Comparison of ENCODE assay signal across 24 cellular contexts in the genomic region with DNA sequence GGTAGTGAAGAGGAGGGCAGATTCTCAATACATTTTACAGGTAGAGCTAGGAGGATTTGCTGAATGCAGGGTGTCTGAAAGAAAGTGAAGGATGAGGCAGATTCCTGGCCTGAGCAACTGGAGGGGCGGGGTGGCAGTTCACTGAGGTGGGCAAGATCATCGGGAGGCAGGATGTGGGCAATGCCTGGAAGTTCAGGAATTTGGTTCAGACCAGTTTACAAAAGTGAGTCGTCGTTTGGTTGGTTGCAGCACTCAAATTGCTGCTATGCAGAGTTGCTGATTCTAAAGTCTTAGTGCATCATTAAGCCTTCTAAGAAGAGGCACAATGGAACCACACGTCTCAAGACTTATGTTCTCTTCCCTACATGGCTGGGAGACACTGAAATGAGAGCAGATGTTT.
DNase-seq lines count a peak whose midpoint lies in the region; ATAC-seq, FAIRE-seq and TF ChIP-seq lines count a peak whose summit lies in the region.
"Had no signal": no experiment of that assay in that cellular context is flagged by ENCODE, and none has a peak within 500 bp of the region (broad histone marks: within the 10 kb centered on the region; RNA-seq: fewer than 3 reads in every experiment).

No MANE protein-coding gene starts in this region.

- CTCF ChIA-PET in endothelial cell of umbilical vein (lab: Charles Lee): interaction anchor here (0.8 kb wide), 1 partner anchor 316 kb away, joined by 3 read pairs; no protein-coding TSS in a partner anchor

- ATAC-seq in HG03457 (IDR thresholded peaks at IDR 0.05; ENCODE audit: unreplicated experiment) (no peak), Right ventricle myocardium inferior (no peak), GM19463 (IDR thresholded peaks at IDR 0.05; ENCODE audit: unreplicated experiment) (no peak)
- ATAC-seq: activated T-cell treated with anti-CD3 and anti-CD28 coated beads, Interleukin-2, amount 50 U/mL, for 72 hours; psoas muscle had no signal

- no peak overlapping the region for H3K9ac ChIP-seq in endothelial cell of umbilical vein (replicated peaks; ENCODE audit: extremely low read depth, insufficient read depth, low read length)

- no peaks in the 10 kb centered on the region for H3K9me1 ChIP-seq in endothelial cell of umbilical vein (replicated peaks; ENCODE audit: control insufficient read depth, extremely low read depth, insufficient read depth, low read length)

- no peaks in the 10 kb centered on the region for H3K9me3 ChIP-seq in endothelial cell of umbilical vein (replicated peaks; ENCODE audit: control insufficient read depth, insufficient read depth, low read length)
- H3K9me3 ChIP-seq: colonic mucosa had no signal

- FAIRE-seq in endothelial cell of umbilical vein (lab: Jason Lieb, UNC): no peak

- POLR2A ChIA-PET in endothelial cell of umbilical vein (lab: Charles Lee): no interaction called here

- no peak overlapping the region for H3K4me2 ChIP-seq in endothelial cell of umbilical vein (ENCODE audit: insufficient read depth, low read length)

- peak overlapping the region; percentile 16 for H2AFZ ChIP-seq in endothelial cell of umbilical vein (ENCODE audit: low read depth, low read length)

- H4K20me1 ChIP-seq in endothelial cell of umbilical vein (replicated peaks; ENCODE audit: control insufficient read depth, extremely low read depth, insufficient read depth, low read length): no peaks in the 10 kb centered on the region

- H3K36me3 ChIP-seq in endothelial cell of umbilical vein (ENCODE audit: control insufficient read depth in 2 of 2, extremely low read depth in 1 of 2, insufficient read depth in 2 of 2, low read length in 2 of 2): no peaks in the 10 kb centered on the region
- H3K36me3 ChIP-seq: colonic mucosa, tibial nerve had no signal

- H3K79me2 ChIP-seq in endothelial cell of umbilical vein (ENCODE audit: control insufficient read depth, insufficient read depth, low read length): no peaks in the 10 kb centered on the region

- H3K27ac ChIP-seq in endothelial cell of umbilical vein (ENCODE audit: insufficient read depth, low read depth, low read length): no peak overlapping the region
- H3K27ac ChIP-seq: colonic mucosa, psoas muscle, SK-N-MC, tibial nerve, VCaP had no signal

- no peaks in the 10 kb centered on the region for H3K4me1 ChIP-seq in endothelial cell of umbilical vein (ENCODE audit: control insufficient read depth, extremely low read depth, insufficient read depth, low read length)
- H3K4me1 ChIP-seq: colonic mucosa, psoas muscle, tibial nerve had no signal

- no peaks in the 10 kb centered on the region for H3K27me3 ChIP-seq in endothelial cell of umbilical vein (ENCODE audit: control insufficient read depth in 2 of 2, insufficient read depth in 2 of 2, low read length in 2 of 2)
- H3K27me3 ChIP-seq: colonic mucosa, tibial nerve had no signal

- DNase-seq in H4 (ENCODE audit: low spot score) (peak; percentile 57), NCI-H226 (peak; percentile 10), endothelial cell of umbilical vein (ENCODE audit: low read depth, low spot score) (no peak), renal cortical epithelial cell (ENCODE audit: low read depth) (peak; percentile 52), Right ventricle myocardium inferior (ENCODE audit: missing footprints) (no peak)
- DNase-seq: activated CD4-positive, alpha-beta T cell treated with anti-CD3 and anti-CD28 coated beads for 48 hours; activated naive CD4-positive, alpha-beta T cell treated with Interleukin-2 at 50 U/mL for 16 hours; activated T-cell treated with anti-CD3 and anti-CD28 coated beads, Interleukin-2, amount 50 U/mL, for 72 hours; amniotic stem cell; CD8-positive, alpha-beta memory T cell; colonic mucosa; DMS153; GF-D8; glutamatergic neuron; GOT3; NCI-H1092 treated with DMSO at 0.1 percent for 48 hours; NCI-H2081; NCI-H446 treated with DMSO at 0.1 percent for 48 hours; psoas muscle had no signal

- no peak for TF ChIP-seq CTCF in endothelial cell of umbilical vein (IDR thresholded peaks at IDR 0.05; ENCODE audit: extremely low read depth in 1 of 2, insufficient read depth in 1 of 2, low read depth in 1 of 2, low read length in 2 of 2)

- intact Hi-C loops in endothelial cell of umbilical vein (cut with micrococcal nuclease): no loop called here
- intact Hi-C loops in Right ventricle myocardium inferior (cut with DNase I): no loop called here

- dilution Hi-C loops in endothelial cell of umbilical vein (cut with MboI; ENCODE audit: extremely low pct_ligation_motif_present, low sequenced_read_pairs): no loop called here

- no peak overlapping the region for H3K4me3 ChIP-seq in endothelial cell of umbilical vein (replicated peaks in 1 of 3; ENCODE audit: insufficient read depth in 1 of 3, low read depth in 1 of 3, low read length in 3 of 3)
- H3K4me3 ChIP-seq: colonic mucosa, psoas muscle, SK-N-MC, tibial nerve had no signal

- no peak for TF ChIP-seq POLR2A in endothelial cell of umbilical vein (IDR thresholded peaks at IDR 0.05; ENCODE audit: low read depth, low read length)

- no TSS peak for BruUV-seq in endothelial cell of umbilical vein (replicated peaks; lab: Mats Ljungman, UMichigan)

TF ChIP-seq in endothelial cell of umbilical vein, 7 proteins besides CTCF, POLR2A, EP300 and RAD21:
- no peak for TF ChIP-seq GATA2 (IDR thresholded peaks at IDR 0.05; ENCODE audit: insufficient read depth, insufficient read length, low read depth, low read length)
- TF ChIP-seq JUN (IDR thresholded peaks at IDR 0.05; ENCODE audit: borderline replicate concordance, insufficient read depth, insufficient read length, low read depth): no peak
- no peak for TF ChIP-seq POLR2AphosphoS5 (IDR thresholded peaks at IDR 0.05; ENCODE audit: insufficient read depth, low read depth, low read length)
- TF ChIP-seq EZH2 (IDR thresholded peaks at IDR 0.05; ENCODE audit: borderline replicate concordance, low read depth, low read length, severe bottlenecking): no peak
- TF ChIP-seq, protein P1, sequence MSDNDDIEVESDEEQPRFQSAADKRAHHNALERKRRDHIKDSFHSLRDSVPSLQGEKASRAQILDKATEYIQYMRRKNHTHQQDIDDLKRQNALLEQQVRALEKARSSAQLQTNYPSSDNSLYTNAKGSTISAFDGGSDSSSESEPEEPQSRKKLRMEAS (IDR thresholded peaks at IDR 0.05; ENCODE audit: insufficient read depth, insufficient read length): no peak
- no peak for TF ChIP-seq FOS (IDR thresholded peaks at IDR 0.05; ENCODE audit: borderline replicate concordance, insufficient read depth, low read length)
- no peak for TF ChIP-seq MYC (IDR thresholded peaks at IDR 0.05; ENCODE audit: low read depth, low read length)

Comparison
In these comparisons a context has a peak if more than half of its experiments do, and no peak if none do; other contexts are left out.
1. DNase-seq: peak in H4 (single experiment), NCI-H226 (single experiment) and renal cortical epithelial cell (single experiment); none in endothelial cell of umbilical vein (single experiment) and Right ventricle myocardium inferior (single experiment).